Comparison of ENCODE assay signal across 10 cellular contexts in the genomic region with DNA sequence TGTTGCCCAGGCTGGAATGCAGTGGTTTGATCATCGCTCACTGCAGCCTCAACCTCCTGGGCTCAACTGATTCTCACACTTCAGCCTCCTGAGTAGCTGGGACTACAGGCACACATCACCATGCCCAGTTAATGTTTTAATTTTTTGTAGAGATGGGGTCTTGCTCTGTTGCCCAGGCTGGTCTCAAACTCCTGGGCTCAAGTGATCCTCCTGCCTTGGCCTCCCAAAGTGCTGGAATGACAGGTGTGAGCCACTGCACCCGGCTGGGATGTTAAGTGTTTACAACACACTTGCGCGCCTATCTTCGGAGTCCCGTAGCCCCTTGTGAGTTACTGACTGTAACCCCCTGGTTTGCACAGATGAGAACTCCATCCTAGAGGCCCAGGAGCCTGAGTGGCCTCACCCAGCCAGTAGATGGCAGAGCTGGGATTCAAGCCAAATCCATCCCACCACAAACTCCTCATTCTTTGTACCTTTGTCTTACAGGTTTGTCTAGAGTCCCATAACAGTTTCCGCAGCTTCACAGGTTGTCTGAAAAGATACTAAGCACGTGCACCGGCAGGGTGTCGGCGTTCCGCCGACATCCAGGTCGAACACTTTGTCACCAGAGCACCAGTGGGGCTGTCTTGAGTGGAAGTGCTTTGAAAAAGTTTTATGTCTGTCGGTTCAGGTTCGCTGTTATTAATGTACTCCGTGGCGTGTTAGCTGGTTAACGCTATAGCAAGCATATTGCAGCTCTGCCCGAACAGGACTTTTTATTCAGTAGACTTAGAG. TPM values are rescaled to one million over a fixed set of nuclear protein-coding genes. Genes with fewer than 3 reads are reported as not detected.
A peak's percentile ranks its signal among the peaks of the same experiment; 100 is the strongest.
DNase-seq lines count a peak whose midpoint lies in the region; TF ChIP-seq lines count a peak whose summit lies in the region.
"Had no signal": no experiment of that assay in that cellular context is flagged by ENCODE, and none has a peak within 500 bp of the region (broad histone marks: within the 10 kb centered on the region; RNA-seq: fewer than 3 reads in every experiment).

No MANE protein-coding gene starts in this region.

- no peaks in the 10 kb centered on the region for H4K20me1 ChIP-seq in neural progenitor cell (ENCODE audit: low read depth)

- intact Hi-C loops in posterior vena cava (cut with DNase I), result no loop called here

- no peak overlapping the region for H3K9ac ChIP-seq in neural progenitor cell

- H3K27ac Mint-ChIP-seq in HFFc6 (no peak overlapping the region), neural progenitor cell (peak overlapping the region; percentile 42)

- H3K27me3 ChIP-seq in neural progenitor cell, result no peaks in the 10 kb centered on the region

- no peak overlapping the region for H3K4me3 Mint-ChIP-seq in HFFc6
- no peak overlapping the region for H3K4me3 Mint-ChIP-seq in neural progenitor cell

- H3K36me3 ChIP-seq in neural progenitor cell, result no peaks in the 10 kb centered on the region

- no peak overlapping the region for H3K4me2 ChIP-seq in neural progenitor cell

- H3F3A ChIP-seq in neural progenitor cell (ENCODE audit: low read depth), result no peaks in the 10 kb centered on the region

- no peaks in the 10 kb centered on the region for H3K79me2 ChIP-seq in neural progenitor cell (ENCODE audit: low read depth)

- H3K9me3 ChIP-seq in neural progenitor cell (ENCODE audit: low read depth), result no peaks in the 10 kb centered on the region

- H3K27ac ChIP-seq in VCaP, result no peak overlapping the region
- no peak overlapping the region for H3K27ac ChIP-seq in neural progenitor cell

- DNase-seq in NCI-H82 (lab: John Stamatoyannopoulos, UW) (peak; percentile 47), NCI-H82 treated with DMSO at 0.1 percent for 48 hours (lab: John Stamatoyannopoulos, UW; ENCODE audit: unreplicated experiment) (no peak), HFFc6 (no peak), neural progenitor cell (ENCODE audit: low spot score) (peak; percentile 48), posterior vena cava (ENCODE audit: low spot score) (no peak), SHP77 treated with DMSO at 0.1 percent for 48 hours (lab: John Stamatoyannopoulos, UW) (no peak), NCI-H2196 (lab: John Stamatoyannopoulos, UW; ENCODE audit: unreplicated experiment) (no peak)
- DNase-seq: NCI-H510A treated with DMSO at 0.1 percent for 48 hours had no signal

- H3K4me1 ChIP-seq in neural progenitor cell, result no peaks in the 10 kb centered on the region

- TF ChIP-seq CTCF in HFFc6 (IDR thresholded peaks at IDR 0.05) (peak; percentile 38; the same call in 1 of the 2 replicates), VCaP (conservative IDR thresholded peaks at IDR 0.05) (peak; percentile 56), neural progenitor cell (IDR thresholded peaks at IDR 0.05) (peak; percentile 56)

- no peaks in the 10 kb centered on the region for H3K9me3 Mint-ChIP-seq in HFFc6
- H3K9me3 Mint-ChIP-seq in neural progenitor cell, result no peaks in the 10 kb centered on the region

- H3K4me3 ChIP-seq in neural progenitor cell, result no peak overlapping the region

- H3K36me3 Mint-ChIP-seq in HFFc6 (ENCODE audit: low read depth), result no peaks in the 10 kb centered on the region
- H3K36me3 Mint-ChIP-seq in neural progenitor cell, result no peaks in the 10 kb centered on the region

- peak overlapping the region; percentile 69 for H2AFZ ChIP-seq in neural progenitor cell (replicated peaks)

- H3K4me1 Mint-ChIP-seq in HFFc6 (ENCODE audit: low read depth) (no peaks in the 10 kb centered on the region), neural progenitor cell (peaks cover 14% of the 10 kb centered on the region)

- H3K27me3 Mint-ChIP-seq in HFFc6 (ENCODE audit: insufficient read depth) (peaks cover 19% of the 10 kb centered on the region), neural progenitor cell (ENCODE audit: insufficient read depth, low read depth) (peaks cover 18% of the 10 kb centered on the region)

RNA-seq across cellular contexts. Expression of a gene that starts 14.7 kb away (rescaled TPM):
- total RNA-seq in HFFc6 (2021; fragmentation: NEBNext Ultra II Directional; extraction: Animal tissue kit (Norgen Biotek cat#: 25700)), result not detected
- total RNA-seq in neural progenitor cell (ENCODE audit: low replicate concordance) (not detected in 2 replicates), posterior vena cava (not detected)

RNA-seq across cellular contexts. Expression of a gene that starts 22.3 kb away (rescaled TPM):
- under 1 TPM in 4 of 6 experiments, not detected in 2; 0.24 to 0.59 (median 0.57) TPM for total RNA-seq in HFFc6 (2021; fragmentation: NEBNext Ultra II Directional; extraction: Animal tissue kit (Norgen Biotek cat#: 25700))
- total RNA-seq in neural progenitor cell (ENCODE audit: low replicate concordance) (0.62 TPM in 1 of 2 replicates, not detected in the other), posterior vena cava (1 to 10 TPM; 3.7 to 5.6 TPM)

RNA-seq across cellular contexts. Expression of a gene that starts 24.3 kb away (rescaled TPM):
- total RNA-seq in HFFc6 (2021; fragmentation: NEBNext Ultra II Directional; extraction: Animal tissue kit (Norgen Biotek cat#: 25700)), result not detected
- total RNA-seq in neural progenitor cell (ENCODE audit: low replicate concordance) (0.30 TPM in 1 of 2 replicates, not detected in the other), posterior vena cava (not detected)

RNA-seq across cellular contexts. Expression of a gene that starts 37.9 kb away (rescaled TPM):
- 10 to 100 TPM; 66.0 to 78.1 (median 71.4) TPM for total RNA-seq in HFFc6 (2021; fragmentation: NEBNext Ultra II Directional; extraction: Animal tissue kit (Norgen Biotek cat#: 25700))
- total RNA-seq in neural progenitor cell (ENCODE audit: low replicate concordance), result 46.8 and 88.7 TPM in 2 replicates
- total RNA-seq in posterior vena cava, result 10 to 100 TPM; 78.9 to 88.0 TPM

RNA-seq across cellular contexts. Expression of a gene that starts 41.0 kb away (rescaled TPM):
- not detected for total RNA-seq in HFFc6 (2021; fragmentation: NEBNext Ultra II Directional; extraction: Animal tissue kit (Norgen Biotek cat#: 25700))
- total RNA-seq in neural progenitor cell (ENCODE audit: low replicate concordance), result 0.06 TPM in 1 of 2 replicates, not detected in the other
- not detected for total RNA-seq in posterior vena cava
- total RNA-seq: liver had no signal

Comparison
In these comparisons a context has a peak if more than half of its experiments do, and no peak if none do; other contexts are left out.
1. DNase-seq: peak in NCI-H82 (single experiment) and neural progenitor cell (single experiment); none in NCI-H82 treated with DMSO at 0.1 percent for 48 hours (single experiment), HFFc6 (single experiment), posterior vena cava (single experiment), SHP77 treated with DMSO at 0.1 percent for 48 hours (single experiment) and NCI-H2196 (single experiment).
2. Peak in every context shown above with its lines, with median percentiles within 50 percentile points of each other: CTCF ChIP-seq.